Comparison of ENCODE assay signal across 21 cellular contexts in the genomic region with DNA sequence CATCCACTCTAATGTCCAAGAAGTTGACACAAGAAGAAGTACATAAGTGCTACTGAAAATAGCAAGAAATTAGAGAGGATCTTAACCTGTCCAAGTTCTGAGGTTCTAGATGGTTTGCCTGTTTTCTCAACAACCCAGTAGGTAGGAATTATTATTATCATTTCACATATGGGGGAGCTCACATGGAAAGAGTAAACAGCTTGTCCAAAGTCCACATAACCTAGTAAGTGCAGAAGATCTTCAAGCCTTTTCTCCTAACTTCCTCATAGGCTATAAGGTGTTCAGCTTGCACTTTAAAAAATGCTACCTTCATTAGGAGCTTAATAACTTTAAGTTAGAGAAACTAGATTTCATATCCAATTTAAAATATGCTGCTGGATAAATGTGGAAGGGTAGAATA. TPM values are rescaled to one million over a fixed set of nuclear protein-coding genes. Genes with fewer than 3 reads are reported as not detected.
DNase-seq lines count a peak whose midpoint lies in the region; ATAC-seq and TF ChIP-seq lines count a peak whose summit lies in the region.
"Had no signal": no experiment of that assay in that cellular context is flagged by ENCODE, and none has a peak within 500 bp of the region (broad histone marks: within the 10 kb centered on the region; RNA-seq: fewer than 3 reads in every experiment).

No MANE protein-coding gene starts in this region.

- H3K9ac ChIP-seq in SK-N-SH: no peak overlapping the region
- H3K9ac ChIP-seq in liver (ENCODE audit: low read depth in 1 of 2, low read length in 2 of 2): peak overlapping the region; percentile 57 to 98
- H3K9ac ChIP-seq: BLaER1 had no signal

- ATAC-seq in SK-N-SH treated with all-trans-retinoic acid at 6 μM for 48 hours: no peak
- ATAC-seq: A549, GM23338, HCT116 had no signal

- POLR2A ChIA-PET in SK-N-SH (lab: Yijun Ruan, JAX): no interaction called here

- no peaks in the 10 kb centered on the region for H3K79me2 ChIP-seq in SK-N-SH (ENCODE audit: insufficient read depth)

- DNase-seq in SK-N-SH (no peak), epithelial cell of proximal tubule (ENCODE audit: low read depth) (no peak), NCI-H345 (lab: John Stamatoyannopoulos, UW) (no peak), COLO829 (ENCODE audit: low spot score) (no peak)
- no peak for DNase-seq in stimulated activated CD8-positive, alpha-beta memory T cell treated with anti-CD3 and anti-CD28 coated beads, Interleukin-4, amount 100 ng/mL, for 48 hours
- DNase-seq: Calu3; CD4-positive, alpha-beta memory T cell; DMS79 treated with DMSO at 0.1 percent for 48 hours; GF-D8; HFFc6 had no signal

- H3K4me3 ChIP-seq in SK-N-SH (ENCODE audit: low read depth in 2 of 2, low read length in 1 of 2) (no peak overlapping the region), epithelial cell of proximal tubule (ENCODE audit: low read depth, low read length) (peak overlapping the region; percentile 40), liver (ENCODE audit: low read depth in 1 of 3, low read length in 3 of 3) (peak overlapping the region; percentile 63 to 92 (median 92))
- H3K4me3 ChIP-seq: A549, BLaER1, GM23338 had no signal

- no peak for TF ChIP-seq EP300 in SK-N-SH (IDR thresholded peaks at IDR 0.05; ENCODE audit: borderline replicate concordance in 1 of 2, low read depth in 1 of 2, low read length in 1 of 2)

- H4K20me1 ChIP-seq in SK-N-SH (ENCODE audit: insufficient read depth): no peaks in the 10 kb centered on the region
- H4K20me1 ChIP-seq: BLaER1 had no signal

- TF ChIP-seq RAD21 in SK-N-SH (IDR thresholded peaks at IDR 0.05; ENCODE audit: low read length) (no peak), liver (IDR thresholded peaks at IDR 0.05) (no peak)

- H3K27me3 ChIP-seq in SK-N-SH (ENCODE audit: insufficient read depth): no peaks in the 10 kb centered on the region
- H3K27me3 ChIP-seq in liver (ENCODE audit: control insufficient read depth in 4 of 4, insufficient read depth in 4 of 4, low read length in 3 of 4): no peaks in the 10 kb centered on the region

- peaks cover 10% of the 10 kb centered on the region for H3F3A ChIP-seq in SK-N-SH (replicated peaks; ENCODE audit: insufficient read depth)

- H3K9me2 ChIP-seq in SK-N-SH: no peaks in the 10 kb centered on the region

- TF ChIP-seq CTCF in SK-N-SH (IDR thresholded peaks at IDR 0.05) (no peak), epithelial cell of proximal tubule (conservative IDR thresholded peaks at IDR 0.05; ENCODE audit: low read depth, low read length) (no peak), liver (IDR thresholded peaks at IDR 0.05; ENCODE audit: low read depth, low read length, missing input control) (no peak)

- H3K4me2 ChIP-seq in SK-N-SH: no peak overlapping the region
- H3K4me2 ChIP-seq: A549, BLaER1, GM23338 had no signal

- H3K36me3 ChIP-seq in SK-N-SH (replicated peaks in 1 of 2; ENCODE audit: control insufficient read depth in 1 of 2, insufficient read depth in 2 of 2, low read length in 1 of 2) (no peaks in the 10 kb centered on the region), liver (ENCODE audit: control insufficient read depth in 4 of 4, insufficient read depth in 3 of 4, low read depth in 1 of 4, low read length in 3 of 4) (peaks cover 0 to 4% (median 1%) of the 10 kb centered on the region in 4 donors)
- H3K36me3 ChIP-seq: BLaER1 had no signal

- CTCF ChIA-PET in SK-N-SH (lab: Yijun Ruan, JAX): no interaction called here

- H3K9me3 ChIP-seq in SK-N-SH (no peaks in the 10 kb centered on the region), liver (ENCODE audit: control insufficient read depth in 4 of 4, low read length in 3 of 4) (no peaks in the 10 kb centered on the region)
- H3K9me3 ChIP-seq: A549 had no signal

- H3K27ac ChIP-seq in SK-N-SH (ENCODE audit: low read depth in 2 of 2, low read length in 1 of 2) (no peak overlapping the region), liver (ENCODE audit: low read depth in 1 of 2, low read length in 2 of 2) (peak overlapping the region; percentile 44 to 55)
- H3K27ac ChIP-seq: 22Rv1, A549, BLaER1, HL-60 had no signal

- H3K4me1 ChIP-seq in SK-N-SH (ENCODE audit: control insufficient read depth in 1 of 2, insufficient read depth in 2 of 2, low read depth in 1 of 2, low read length in 1 of 2): peaks cover 6 to 10% of the 10 kb centered on the region in 2 experiments; a peak in 2 of 4 replicates
- peaks cover 10 to 49% (median 42%) of the 10 kb centered on the region in 4 donors for H3K4me1 ChIP-seq in liver (ENCODE audit: control insufficient read depth in 4 of 4, insufficient read depth in 4 of 4, low read length in 3 of 4)
- H3K4me1 ChIP-seq: A549, BLaER1 had no signal

- peak overlapping the region; percentile 8; the same call in 1 of the 2 replicates for H2AFZ ChIP-seq in SK-N-SH (ENCODE audit: low read depth)
- H2AFZ ChIP-seq: GM23338 had no signal

TF ChIP-seq in SK-N-SH, 30 proteins besides CTCF, POLR2A, EP300 and RAD21:
- TF ChIP-seq RFX5 (IDR thresholded peaks at IDR 0.05; ENCODE audit: low read length) (no peak), MEF2A (IDR thresholded peaks at IDR 0.05; ENCODE audit: borderline replicate concordance, low read depth) (no peak), FOXM1 (IDR thresholded peaks at IDR 0.05; ENCODE audit: low read depth) (no peak)

TF ChIP-seq in SK-N-SH treated with all-trans-retinoic acid at 6 μM for 48 hours, 23 proteins besides CTCF, POLR2A, EP300 and RAD21 (continues in another document):
- TF ChIP-seq ZNF70 (CRISPR knock-in tag; IDR thresholded peaks at IDR 0.05) (no peak), RARB (CRISPR knock-in tag; IDR thresholded peaks at IDR 0.05) (no peak), BACH2 (CRISPR knock-in tag; IDR thresholded peaks at IDR 0.05; ENCODE audit: borderline replicate concordance) (no peak), ZNF8 (CRISPR knock-in tag; IDR thresholded peaks at IDR 0.05) (no peak), TCF4 (CRISPR knock-in tag; IDR thresholded peaks at IDR 0.05; ENCODE audit: borderline replicate concordance) (no peak)
- TF ChIP-seq, protein P1, sequence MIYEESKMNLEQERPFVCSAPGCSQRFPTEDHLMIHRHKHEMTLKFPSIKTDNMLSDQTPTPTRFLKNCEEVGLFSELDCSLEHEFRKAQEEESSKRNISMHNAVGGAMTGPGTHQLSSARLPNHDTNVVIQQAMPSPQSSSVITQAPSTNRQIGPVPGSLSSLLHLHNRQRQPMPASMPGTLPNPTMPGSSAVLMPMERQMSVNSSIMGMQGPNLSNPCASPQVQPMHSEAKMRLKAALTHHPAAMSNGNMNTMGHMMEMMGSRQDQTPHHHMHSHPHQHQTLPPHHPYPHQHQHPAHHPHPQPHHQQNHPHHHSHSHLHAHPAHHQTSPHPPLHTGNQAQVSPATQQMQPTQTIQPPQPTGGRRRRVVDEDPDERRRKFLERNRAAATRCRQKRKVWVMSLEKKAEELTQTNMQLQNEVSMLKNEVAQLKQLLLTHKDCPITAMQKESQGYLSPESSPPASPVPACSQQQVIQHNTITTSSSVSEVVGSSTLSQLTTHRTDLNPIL (CRISPR knock-in tag; IDR thresholded peaks at IDR 0.05; ENCODE audit: low read depth): no peak

TF ChIP-seq in liver, 16 proteins besides CTCF, POLR2A, EP300 and RAD21:
- TF ChIP-seq, protein P2, sequence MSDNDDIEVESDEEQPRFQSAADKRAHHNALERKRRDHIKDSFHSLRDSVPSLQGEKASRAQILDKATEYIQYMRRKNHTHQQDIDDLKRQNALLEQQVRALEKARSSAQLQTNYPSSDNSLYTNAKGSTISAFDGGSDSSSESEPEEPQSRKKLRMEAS (IDR thresholded peaks at IDR 0.05): no peak
- TF ChIP-seq FOXA2 (IDR thresholded peaks at IDR 0.05): no peak
- TF ChIP-seq SP1 (IDR thresholded peaks at IDR 0.05): no peak
- no peak for TF ChIP-seq TAF1 (conservative IDR thresholded peaks at IDR 0.05)
- peak; percentile 40 to 45 for TF ChIP-seq HNF4A (conservative IDR thresholded peaks at IDR 0.05)

RNA-seq across cellular contexts. Expression of a gene that starts 3.0 kb away (rescaled TPM):
- polyA plus RNA-seq in SK-N-SH (2012; rRNA removed) (0.59 and 0.63 TPM in 2 replicates), liver (100 to 1,000 TPM; 160 to 209 TPM)
- polyA plus RNA-seq in SK-N-SH (2012; cell fraction: cytosol; rRNA removed): 0.66 and 1.1 TPM in 2 replicates
- 0.31 and 0.74 TPM in 2 replicates for polyA plus RNA-seq in SK-N-SH (2012; cell fraction: nucleus; rRNA removed)
- total RNA-seq in epithelial cell of proximal tubule (not detected in 2 replicates), liver (100 to 1,000 TPM; 434 to 506 TPM)
- total RNA-seq: CD4-positive, alpha-beta memory T cell; GM23338; HFFc6; HT1080 had no signal
- polyA plus RNA-seq: A549; AG04450; CD14-positive monocyte; CD4-positive, alpha-beta memory T cell; GM23338 had no signal

Comparison
In these comparisons a context has a peak if more than half of its experiments do, and no peak if none do; other contexts are left out.
1. H3K27ac ChIP-seq: peak in liver (2 of 2); none in SK-N-SH (0 of 2).
2. H3K4me3 ChIP-seq: peak in epithelial cell of proximal tubule (single experiment) and liver (3 of 3); none in SK-N-SH (0 of 2).
3. RNA of a gene that starts 3.0 kb away (total RNA-seq): 434 to 506 TPM in liver; not detected in epithelial cell of proximal tubule; every median in the first group is over 100 times any median in the second.